In the genomic region with DNA sequence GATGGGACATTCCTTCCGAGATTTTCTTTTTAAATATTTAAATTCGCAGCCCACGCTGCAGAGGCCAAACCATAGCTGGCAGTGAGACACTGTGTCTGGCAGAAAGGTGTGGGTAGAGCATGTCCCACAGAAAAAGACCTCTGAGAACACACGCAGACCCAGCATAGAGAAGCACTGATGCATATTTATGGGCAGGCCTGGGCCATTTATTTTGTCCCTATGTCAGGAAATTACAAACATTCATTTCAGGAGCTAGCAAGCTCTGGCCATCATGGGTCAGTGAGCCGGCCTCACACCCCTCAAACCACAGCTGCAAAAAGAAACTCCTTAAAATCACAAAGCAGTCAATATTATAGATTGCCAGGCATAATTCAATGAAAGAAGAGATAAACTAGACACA, we compare ENCODE assay signal across 22 cellular contexts. TPM values are rescaled to one million over a fixed set of nuclear protein-coding genes. Genes with fewer than 3 reads are reported as not detected.
DNase-seq lines count a peak whose midpoint lies in the region; TF ChIP-seq lines count a peak whose summit lies in the region.
"Had no signal": no experiment of that assay in that cellular context is flagged by ENCODE, and none has a peak within 500 bp of the region (broad histone marks: within the 10 kb centered on the region; RNA-seq: fewer than 3 reads in every experiment).

No MANE protein-coding gene starts in this region.

- no peak for TF ChIP-seq CTCF in endodermal cell (conservative IDR thresholded peaks at IDR 0.05)
- no peak for TF ChIP-seq CTCF in nephron progenitor cell (IDR thresholded peaks at IDR 0.05)

- DNase-seq in endodermal cell = no peak
- DNase-seq in nephron progenitor cell = peak; percentile 41
- DNase-seq in activated gamma-delta T cell (lab: John Stamatoyannopoulos, UW) = no peak
- DNase-seq in effector CD4-positive, alpha-beta T cell = no peak
- DNase-seq in DMS53 (lab: John Stamatoyannopoulos, UW) = no peak
- DNase-seq: activated CD4-positive, alpha-beta T cell treated with anti-CD3 and anti-CD28 coated beads for 1 hour; caudate nucleus; COR-L47; effector CD8-positive, alpha-beta T cell; esophagus squamous epithelium; H7; KBM-7; left lung; mucosa of descending colon; NCI-H1694; NCI-H2171 treated with DMSO at 0.1 percent for 48 hours; NCI-H748 treated with DMSO at 0.1 percent for 48 hours; Right ventricle myocardium superior; stimulated activated naive CD8-positive, alpha-beta T cell treated with anti-CD3 and anti-CD28 coated beads, Interleukin-15, Interleukin-2, amounts not matched to agents 100 U/mL and 50 U/mL, for 24 hours; transverse colon had no signal

- peak overlapping the region; percentile 56 for H3K27ac ChIP-seq in angular gyrus (ENCODE audit: low read depth, low read length)
- H3K27ac ChIP-seq in endodermal cell (ENCODE audit: low read depth, low read length) = peak overlapping the region; percentile 59
- H3K27ac ChIP-seq in stomach smooth muscle (ENCODE audit: low read length) = peak overlapping the region; percentile 7
- H3K27ac ChIP-seq: esophagus squamous epithelium, left lung had no signal

- H3K27ac Mint-ChIP-seq in endodermal cell (no peak overlapping the region), nephron progenitor cell (peak overlapping the region; percentile 98)

- H3K9me3 Mint-ChIP-seq in endodermal cell (no peaks in the 10 kb centered on the region), nephron progenitor cell (peaks cover 26% of the 10 kb centered on the region)

- H3K36me3 Mint-ChIP-seq in endodermal cell (ENCODE audit: low read depth) = peaks cover 2% of the 10 kb centered on the region
- peaks cover 34% of the 10 kb centered on the region for H3K36me3 Mint-ChIP-seq in nephron progenitor cell (ENCODE audit: low read depth)

- no peaks in the 10 kb centered on the region for H3K9me3 ChIP-seq in endodermal cell (ENCODE audit: control insufficient read depth, low read length)
- H3K9me3 ChIP-seq in stomach smooth muscle (ENCODE audit: control insufficient read depth in 2 of 2, low read length in 2 of 2) = no peaks in the 10 kb centered on the region
- H3K9me3 ChIP-seq: esophagus squamous epithelium, left lung, mucosa of descending colon, transverse colon had no signal

- H3K36me3 ChIP-seq in endodermal cell (ENCODE audit: control insufficient read depth, insufficient read depth, low read length) (no peaks in the 10 kb centered on the region), stomach smooth muscle (ENCODE audit: control insufficient read depth in 2 of 2, insufficient read depth in 2 of 2, low read length in 2 of 2) (no peaks in the 10 kb centered on the region)
- H3K36me3 ChIP-seq: esophagus squamous epithelium, left lung, transverse colon had no signal

- H3K4me1 ChIP-seq in endodermal cell (ENCODE audit: control insufficient read depth, insufficient read depth, low read length) = no peaks in the 10 kb centered on the region
- peaks cover 12% of the 10 kb centered on the region for H3K4me1 ChIP-seq in stomach smooth muscle (ENCODE audit: control insufficient read depth, insufficient read depth, low read length)

- H3K27me3 ChIP-seq in endodermal cell (ENCODE audit: control insufficient read depth, insufficient read depth, low read length, poor library complexity, severe bottlenecking) (no peaks in the 10 kb centered on the region), stomach smooth muscle (ENCODE audit: control insufficient read depth in 1 of 2, insufficient read depth in 2 of 2, low read length in 2 of 2) (no peaks in the 10 kb centered on the region)
- H3K27me3 ChIP-seq: esophagus squamous epithelium, left lung, transverse colon had no signal

- peaks cover 15% of the 10 kb centered on the region for H3K4me1 Mint-ChIP-seq in endodermal cell
- peaks cover 57% of the 10 kb centered on the region for H3K4me1 Mint-ChIP-seq in nephron progenitor cell

- WGBS in endodermal cell (ENCODE audit: insufficient coverage in 1 of 2, insufficient read length in 1 of 2), 2 experiments = 86 to 95% methylated on average over 5 of the region's 5 CpGs

- no peak overlapping the region for H3K4me3 ChIP-seq in endodermal cell (ENCODE audit: low read length)
- no peak overlapping the region for H3K4me3 ChIP-seq in stomach smooth muscle (ENCODE audit: low read length in 2 of 2)
- H3K4me3 ChIP-seq: esophagus squamous epithelium, left lung, mucosa of descending colon, transverse colon had no signal

- no peak overlapping the region for H3K4me3 Mint-ChIP-seq in endodermal cell
- peak overlapping the region; percentile 38 for H3K4me3 Mint-ChIP-seq in nephron progenitor cell

- H3K27me3 Mint-ChIP-seq in endodermal cell (ENCODE audit: insufficient read depth) (no peaks in the 10 kb centered on the region), nephron progenitor cell (ENCODE audit: low read depth, poor library complexity) (no peaks in the 10 kb centered on the region)

- H3K9ac ChIP-seq in endodermal cell (ENCODE audit: extremely low read depth, low read length, poor library complexity, severe bottlenecking) (no peak overlapping the region), stomach smooth muscle (ENCODE audit: low read length in 2 of 2) (no peak overlapping the region)

RNA-seq across cellular contexts. Expression of a gene that starts 46.2 kb away (rescaled TPM):
- total RNA-seq in endodermal cell = 10 to 100 TPM; 22.3 to 31.5 TPM
- polyA plus RNA-seq in endodermal cell (2013, experiment 1 of 2) = 36.6 TPM
- polyA plus RNA-seq in endodermal cell (2013, experiment 2 of 2) = 31.7 TPM

Comparison
In these comparisons a context has a peak if more than half of its experiments do, and no peak if none do; other contexts are left out.
1. H3K27ac ChIP-seq: peak in every context shown above with its lines; median percentile 59 in endodermal cell; 56 in angular gyrus; 7 in stomach smooth muscle.